9 cellular contexts compared by ENCODE assay signal in the genomic region with DNA sequence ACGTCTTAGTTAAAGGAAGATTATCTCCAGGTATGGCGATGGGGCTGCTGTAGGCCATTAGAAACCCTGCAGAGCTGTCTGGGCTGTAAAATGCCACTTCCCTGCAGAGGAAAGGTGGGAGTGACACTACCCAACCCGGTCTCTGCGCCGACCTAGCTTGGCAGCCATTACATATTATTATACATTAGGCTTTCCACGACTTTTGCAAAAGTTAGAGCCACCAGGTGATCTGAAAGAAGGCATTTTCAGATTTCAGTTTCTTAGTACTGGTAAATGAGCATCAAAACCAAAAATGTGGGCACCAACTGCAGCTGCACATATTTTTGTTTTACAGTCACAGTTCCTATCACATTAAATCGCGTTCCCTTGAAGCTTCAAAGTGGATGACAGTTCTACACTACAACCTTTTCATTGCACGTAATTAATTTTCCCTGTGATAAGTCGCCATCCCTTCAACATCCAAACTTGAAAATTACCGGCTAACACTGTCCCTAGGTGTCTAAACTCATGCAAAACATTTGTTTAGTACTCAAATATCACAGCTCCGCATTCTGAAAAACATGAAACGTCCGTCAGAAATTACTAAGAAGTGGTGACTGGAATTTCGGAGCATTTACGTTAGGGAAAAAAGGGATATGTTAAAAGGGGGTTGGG.
DNase-seq lines count a peak whose midpoint lies in the region; ATAC-seq and TF ChIP-seq lines count a peak whose summit lies in the region.
"Had no signal": no experiment of that assay in that cellular context is flagged by ENCODE, and none has a peak within 500 bp of the region (broad histone marks: within the 10 kb centered on the region; RNA-seq: fewer than 3 reads in every experiment).

No MANE protein-coding gene starts in this region.

- H3K4me3 ChIP-seq in PC-3 (ENCODE audit: low read length) (peak overlapping the region; percentile 62), skin epidermis (peak overlapping the region in 1 of 7 experiments; percentile 36)

- TF ChIP-seq CTCF in PC-3 (conservative IDR thresholded peaks at IDR 0.05; ENCODE audit: low read depth, low read length) = no peak

- peak overlapping the region; percentile 77 for H3K9ac ChIP-seq in PC-3 (ENCODE audit: low read length)

- peaks cover 43% of the 10 kb centered on the region for H3K4me1 ChIP-seq in PC-3 (ENCODE audit: insufficient read depth, low read length)

- H3K9me2 ChIP-seq in PC-3 (replicated peaks; ENCODE audit: low read length) = no peaks in the 10 kb centered on the region

- no peak for ATAC-seq in PC-3
- ATAC-seq in HG03175 (IDR thresholded peaks at IDR 0.05; ENCODE audit: unreplicated experiment) = no peak

- H3K27ac ChIP-seq in PC-3 (ENCODE audit: low read length) (peak overlapping the region; percentile 96), epithelial cell of prostate (peak overlapping the region; percentile 94), skin epidermis (peak overlapping the region in 20 of 21 experiments; percentile 68 to 97 (median 89))

- H3K27me3 ChIP-seq in PC-3 (ENCODE audit: low read length) = no peaks in the 10 kb centered on the region

- H3K9me3 ChIP-seq in PC-3 (ENCODE audit: low read length) = no peaks in the 10 kb centered on the region

- H2AFZ ChIP-seq in PC-3 (ENCODE audit: low read length) = peak overlapping the region; percentile 89

- H3K79me2 ChIP-seq in PC-3 (ENCODE audit: low read length) = no peaks in the 10 kb centered on the region

- POLR2A ChIA-PET in PC-3 (lab: Charles Lee; ENCODE audit: unreplicated experiment) = interaction anchor here (0.5 kb wide), 1 partner anchor 17 kb away, joined by 3 read pairs; no protein-coding TSS in a partner anchor

- no TSS peak for BruUV-seq in PC-3 (replicated peaks; lab: Mats Ljungman, UMichigan)

- CTCF ChIA-PET in PC-3 (lab: Charles Lee) = no interaction called here

- peak; percentile 36 for DNase-seq in NCI-H1105 treated with DMSO at 0.1 percent for 48 hours (lab: John Stamatoyannopoulos, UW)
- no peak for DNase-seq in NCI-H1105 (lab: John Stamatoyannopoulos, UW)
- no peak for DNase-seq in PC-3
- no peak for DNase-seq in epithelial cell of prostate (ENCODE audit: low read depth, low spot score)
- DNase-seq in ureter (ENCODE audit: low spot score) = no peak
- no peak for DNase-seq in GDM1 (lab: John Stamatoyannopoulos, UW)
- DNase-seq: NCI-H1436 treated with DMSO at 0.1 percent for 48 hours had no signal

- H3K4me2 ChIP-seq in PC-3 (ENCODE audit: low read length) = peak overlapping the region; percentile 81

- H3F3A ChIP-seq in PC-3 (ENCODE audit: low read length, unreplicated experiment) = no peaks in the 10 kb centered on the region

- intact Hi-C loops in PC-3 (cut with micrococcal nuclease) = no loop called here

- H4K20me1 ChIP-seq in PC-3 (ENCODE audit: low read length) = no peaks in the 10 kb centered on the region

- no peaks in the 10 kb centered on the region for H3K36me3 ChIP-seq in PC-3 (ENCODE audit: low read depth, low read length)
